ENCODE assay signal across 8 cellular contexts in the genomic region with DNA sequence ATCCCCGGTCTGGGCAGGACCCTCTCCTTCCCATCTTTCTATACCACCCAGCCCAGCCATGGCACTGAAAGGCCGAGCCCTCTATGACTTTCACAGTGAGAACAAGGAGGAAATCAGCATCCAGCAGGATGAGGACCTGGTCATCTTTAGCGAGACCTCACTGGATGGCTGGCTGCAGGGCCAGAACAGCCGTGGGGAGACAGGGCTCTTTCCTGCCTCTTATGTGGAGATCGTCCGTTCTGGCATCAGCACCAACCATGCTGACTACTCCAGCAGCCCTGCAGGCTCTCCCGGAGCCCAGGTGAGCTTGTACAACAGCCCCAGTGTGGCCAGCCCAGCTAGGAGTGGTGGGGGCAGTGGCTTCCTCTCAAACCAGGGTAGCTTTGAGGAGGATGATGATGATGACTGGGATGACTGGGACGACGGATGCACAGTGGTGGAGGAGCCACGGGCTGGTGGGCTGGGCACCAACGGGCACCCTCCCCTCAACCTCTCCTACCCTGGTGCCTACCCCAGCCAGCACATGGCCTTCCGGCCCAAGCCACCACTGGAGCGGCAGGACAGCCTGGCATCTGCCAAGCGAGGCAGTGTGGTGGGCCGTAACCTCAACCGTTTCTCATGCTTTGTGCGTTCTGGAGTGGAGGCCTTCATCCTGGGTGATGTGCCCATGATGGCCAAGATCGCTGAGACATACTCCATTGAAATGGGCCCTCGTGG. TPM values are rescaled to one million over a fixed set of nuclear protein-coding genes. Genes with fewer than 3 reads are reported as not detected.
DNase-seq lines count a peak whose midpoint lies in the region; ATAC-seq, FAIRE-seq and TF ChIP-seq lines count a peak whose summit lies in the region.

No MANE protein-coding gene starts in this region.

- H3K4me1 ChIP-seq in GM23248 (ENCODE audit: insufficient read depth) (peaks cover 54% of the 10 kb centered on the region), foreskin keratinocyte (peaks cover 4% of the 10 kb centered on the region), psoas muscle (peaks cover 15% of the 10 kb centered on the region)

- 47 to 50% methylated on average over 18 of the region's 19 CpGs for WGBS in GM23248 (ENCODE audit: low coverage in 1 of 2, low lambda C conversion rate in 2 of 2, missing lambda C conversion rate in 2 of 2), 2 experiments
- WGBS in psoas muscle, 3 donors, result 68 to 77% (median 69%) methylated on average over 19 of the region's 19 CpGs

- H3K9me3 ChIP-seq in GM23248 (ENCODE audit: low read depth) (no peaks in the 10 kb centered on the region), psoas muscle (no peaks in the 10 kb centered on the region)

- DNase-seq in GM23248 (no peak), foreskin keratinocyte (no peak), psoas muscle (no peak), dedifferentiated amniotic fluid mesenchymal stem cell (ENCODE audit: extremely low spot score) (no peak), NOMO-1 treated with DMSO at 0.1 percent for 48 hours (lab: John Stamatoyannopoulos, UW; ENCODE audit: unreplicated experiment) (no peak), GM19239 (ENCODE audit: insufficient read length, low spot score) (no peak)
- no peak for DNase-seq in activated T-helper 1 cell treated with anti-CD3 and anti-CD28 coated beads, Interleukin-12 subunit alpha, Interleukin-12 subunit beta, Interleukin-2, Interleukin-4 antibody, amounts not matched to agents 30 ng/mL and 10 ng/mL and 1 ng/mL, durations not matched to agents 14 hours and 24 hours and 36 hours (ENCODE audit: low spot score)
- no peak for DNase-seq in activated effector memory CD4-positive, alpha-beta T cell treated with anti-CD3 and anti-CD28 coated beads, Interleukin-2, amount 50 U/mL, for 16 hours

- peak overlapping the region; percentile 89 for H3K4me2 ChIP-seq in GM23248 (ENCODE audit: unreplicated experiment)

- ATAC-seq in foreskin keratinocyte, result no peak
- ATAC-seq in psoas muscle, result no peak

- FAIRE-seq in GM19239 (lab: Jason Lieb, UNC), result no peak

- H3K4me3 ChIP-seq in GM23248 (peak overlapping the region; percentile 85), psoas muscle (peak overlapping the region; percentile 93)

- H3K27ac ChIP-seq in GM23248 (peak overlapping the region; percentile 93), foreskin keratinocyte (peak overlapping the region; percentile 86), psoas muscle (peak overlapping the region; percentile 87)

- H3K27ac Mint-ChIP-seq in activated T-helper 1 cell treated with anti-CD3 and anti-CD28 coated beads, Interleukin-12 subunit alpha, Interleukin-12 subunit beta, Interleukin-2, Interleukin-4 antibody, amounts not matched to agents 30 ng/mL and 10 ng/mL and 1 ng/mL, durations not matched to agents 14 hours and 24 hours and 36 hours, result no peak overlapping the region

- intact Hi-C loops in activated T-helper 1 cell treated with anti-CD3 and anti-CD28 coated beads, Interleukin-12 subunit alpha, Interleukin-12 subunit beta, Interleukin-2, Interleukin-4 antibody, amounts not matched to agents 30 ng/mL and 10 ng/mL and 1 ng/mL, durations not matched to agents 14 hours and 24 hours and 36 hours (cut with micrococcal nuclease), result loop anchor here (10.0 kb wide), 2 partner anchors 1366 to 1654 kb away; a partner anchor contains a TSS
- intact Hi-C loops in psoas muscle (cut with DNase I), result no loop called here

- peak overlapping the region; percentile 69 for H3K4me3 Mint-ChIP-seq in activated T-helper 1 cell treated with anti-CD3 and anti-CD28 coated beads, Interleukin-12 subunit alpha, Interleukin-12 subunit beta, Interleukin-2, Interleukin-4 antibody, amounts not matched to agents 30 ng/mL and 10 ng/mL and 1 ng/mL, durations not matched to agents 14 hours and 24 hours and 36 hours

- H3K36me3 ChIP-seq in GM23248 (ENCODE audit: low read depth) (no peaks in the 10 kb centered on the region), psoas muscle (ENCODE audit: insufficient read depth in 1 of 2, low read depth in 1 of 2) (no peaks in the 10 kb centered on the region)

- H3K27me3 ChIP-seq in GM23248 (replicated peaks; ENCODE audit: insufficient read depth) (no peaks in the 10 kb centered on the region), foreskin keratinocyte (no peaks in the 10 kb centered on the region), psoas muscle (ENCODE audit: insufficient read depth in 3 of 3, low read length in 2 of 3) (no peaks in the 10 kb centered on the region)

- peaks cover 81% of the 10 kb centered on the region for H3K79me2 ChIP-seq in GM23248 (ENCODE audit: insufficient read depth)

- peak overlapping the region; percentile 96 for H3K9ac ChIP-seq in GM23248

- no peaks in the 10 kb centered on the region for H3K9me3 Mint-ChIP-seq in activated T-helper 1 cell treated with anti-CD3 and anti-CD28 coated beads, Interleukin-12 subunit alpha, Interleukin-12 subunit beta, Interleukin-2, Interleukin-4 antibody, amounts not matched to agents 30 ng/mL and 10 ng/mL and 1 ng/mL, durations not matched to agents 14 hours and 24 hours and 36 hours

- H3K4me1 Mint-ChIP-seq in activated T-helper 1 cell treated with anti-CD3 and anti-CD28 coated beads, Interleukin-12 subunit alpha, Interleukin-12 subunit beta, Interleukin-2, Interleukin-4 antibody, amounts not matched to agents 30 ng/mL and 10 ng/mL and 1 ng/mL, durations not matched to agents 14 hours and 24 hours and 36 hours (ENCODE audit: low read depth), result peaks cover 49% of the 10 kb centered on the region

- no peaks in the 10 kb centered on the region for H3K9me2 ChIP-seq in GM23248 (ENCODE audit: insufficient read depth)

- no peak for TF ChIP-seq CTCF in foreskin keratinocyte (conservative IDR thresholded peaks at IDR 0.05)
- no peak for TF ChIP-seq CTCF in psoas muscle (IDR thresholded peaks at IDR 0.05)

- H4K20me1 ChIP-seq in GM23248 (ENCODE audit: insufficient read depth), result no peaks in the 10 kb centered on the region

- H3K27me3 Mint-ChIP-seq in activated T-helper 1 cell treated with anti-CD3 and anti-CD28 coated beads, Interleukin-12 subunit alpha, Interleukin-12 subunit beta, Interleukin-2, Interleukin-4 antibody, amounts not matched to agents 30 ng/mL and 10 ng/mL and 1 ng/mL, durations not matched to agents 14 hours and 24 hours and 36 hours (ENCODE audit: insufficient read depth), result peaks cover 12% of the 10 kb centered on the region

- H2AFZ ChIP-seq in GM23248, result no peak overlapping the region

- peaks cover 3% of the 10 kb centered on the region for H3K36me3 Mint-ChIP-seq in activated T-helper 1 cell treated with anti-CD3 and anti-CD28 coated beads, Interleukin-12 subunit alpha, Interleukin-12 subunit beta, Interleukin-2, Interleukin-4 antibody, amounts not matched to agents 30 ng/mL and 10 ng/mL and 1 ng/mL, durations not matched to agents 14 hours and 24 hours and 36 hours (ENCODE audit: low read depth)

- peaks cover 16% of the 10 kb centered on the region; the same call in 1 of the 2 replicates for H3F3A ChIP-seq in GM23248 (ENCODE audit: insufficient read depth)

- in situ Hi-C loops in GM23248 (cut with MboI), result no loop called here

RNA-seq across cellular contexts. Expression of a gene that starts 1.5 kb away (rescaled TPM):
- total RNA-seq in GM23248 (2014; rRNA removed; shearing (Covaris generic)), result 22.9 and 28.7 TPM in 2 replicates
- 13.0 and 13.1 TPM in 2 replicates for polyA plus RNA-seq in GM23248 (2016; fragmentation: Nextera tagmentation; extraction: Ambion mirVana)
- total RNA-seq in activated T-helper 1 cell treated with anti-CD3 and anti-CD28 coated beads, Interleukin-12 subunit alpha, Interleukin-12 subunit beta, Interleukin-2, Interleukin-4 antibody, amounts not matched to agents 30 ng/mL and 10 ng/mL and 1 ng/mL, durations not matched to agents 14 hours and 24 hours and 36 hours, result 5.4 and 6.2 TPM in 2 replicates
- total RNA-seq in foreskin keratinocyte, result 26.7 and 28.9 TPM in 2 replicates
- 26.2 and 28.3 TPM in 2 replicates for polyA plus RNA-seq in foreskin keratinocyte
- 1 to 10 TPM; 3.5 to 8.0 (median 3.9) TPM for total RNA-seq in psoas muscle
- 1 to 10 TPM; 3.7 to 4.4 (median 3.8) TPM for polyA plus RNA-seq in psoas muscle

RNA-seq across cellular contexts. Expression of a gene that starts 9.2 kb away (rescaled TPM):
- total RNA-seq in GM23248 (2014; rRNA removed; shearing (Covaris generic)), result 138 and 154 TPM in 2 replicates
- polyA plus RNA-seq in GM23248 (2016; fragmentation: Nextera tagmentation; extraction: Ambion mirVana) (103 and 105 TPM in 2 replicates), foreskin keratinocyte (105 and 115 TPM in 2 replicates), psoas muscle (10 to 100 TPM; 45.0 to 95.9 (median 87.3) TPM)
- total RNA-seq in activated T-helper 1 cell treated with anti-CD3 and anti-CD28 coated beads, Interleukin-12 subunit alpha, Interleukin-12 subunit beta, Interleukin-2, Interleukin-4 antibody, amounts not matched to agents 30 ng/mL and 10 ng/mL and 1 ng/mL, durations not matched to agents 14 hours and 24 hours and 36 hours, result 110 and 113 TPM in 2 replicates
- total RNA-seq in foreskin keratinocyte (91.3 and 101 TPM in 2 replicates), psoas muscle (10 to 100 TPM; 41.6 to 51.0 (median 43.8) TPM)

RNA-seq across cellular contexts. Expression of a gene that starts 23.7 kb away (rescaled TPM):
- total RNA-seq in GM23248 (2014; rRNA removed; shearing (Covaris generic)), result 31.9 and 33.5 TPM in 2 replicates
- 38.0 and 41.5 TPM in 2 replicates for polyA plus RNA-seq in GM23248 (2016; fragmentation: Nextera tagmentation; extraction: Ambion mirVana)
- 30.8 and 34.1 TPM in 2 replicates for total RNA-seq in activated T-helper 1 cell treated with anti-CD3 and anti-CD28 coated beads, Interleukin-12 subunit alpha, Interleukin-12 subunit beta, Interleukin-2, Interleukin-4 antibody, amounts not matched to agents 30 ng/mL and 10 ng/mL and 1 ng/mL, durations not matched to agents 14 hours and 24 hours and 36 hours
- total RNA-seq in foreskin keratinocyte, result 21.5 and 22.0 TPM in 2 replicates
- polyA plus RNA-seq in foreskin keratinocyte, result 21.6 and 21.7 TPM in 2 replicates
- total RNA-seq in psoas muscle, result 10 to 100 TPM; 17.1 to 21.9 (median 19.0) TPM
- 10 to 100 TPM; 29.5 to 40.9 (median 31.5) TPM for polyA plus RNA-seq in psoas muscle
